In genomic region chr19:44607049-44607448, GRCh38 we compare ENCODE assay signal across 15 cellular contexts. TPM values are rescaled to one million over a fixed set of nuclear protein-coding genes. Genes with fewer than 3 reads are reported as not detected.
DNase-seq lines count a peak whose midpoint lies in the region; ATAC-seq lines count a peak whose summit lies in the region.
"Had no signal": no experiment of that assay in that cellular context is flagged by ENCODE, and none has a peak within 500 bp of the region (broad histone marks: within the 10 kb centered on the region; RNA-seq: fewer than 3 reads in every experiment).

No MANE protein-coding gene starts in this region.

- no peak overlapping the region for H3K27ac Mint-ChIP-seq in activated naive CD8-positive, alpha-beta T cell treated with anti-CD3 and anti-CD28 coated beads, Interleukin-2, amount 10 ng/mL, durations not matched to agents 7 days and 5 days
- H3K27ac Mint-ChIP-seq: CD4-positive, alpha-beta T cell had no signal

- DNase-seq in A172 (ENCODE audit: low spot score) (peak; percentile 73), HS-27A (ENCODE audit: low read depth) (peak; percentile 41), kidney glomerular epithelial cell (lab: John Stamatoyannopoulos, UW) (peak; percentile 13), NCI-H2227 (lab: John Stamatoyannopoulos, UW; ENCODE audit: unreplicated experiment) (no peak), NCI-H128 (lab: John Stamatoyannopoulos, UW; ENCODE audit: unreplicated experiment) (no peak), NCI-H146 (lab: John Stamatoyannopoulos, UW) (no peak), DMS53 treated with DMSO at 0.1 percent for 48 hours (lab: John Stamatoyannopoulos, UW; ENCODE audit: unreplicated experiment) (no peak)
- DNase-seq in activated naive CD8-positive, alpha-beta T cell treated with anti-CD3 and anti-CD28 coated beads, Interleukin-2, amount 10 ng/mL, durations not matched to agents 7 days and 5 days = no peak
- DNase-seq: CD4-positive, alpha-beta T cell; esophagus squamous epithelium; Karpas-422; NCI-H774 had no signal

- peak overlapping the region; percentile 26 for H3K4me3 Mint-ChIP-seq in activated naive CD8-positive, alpha-beta T cell treated with anti-CD3 and anti-CD28 coated beads, Interleukin-2, amount 10 ng/mL, durations not matched to agents 7 days and 5 days
- H3K4me3 Mint-ChIP-seq: CD4-positive, alpha-beta T cell had no signal

- ATAC-seq in activated naive CD8-positive, alpha-beta T cell treated with anti-CD3 and anti-CD28 coated beads, Interleukin-2, amount 10 ng/mL, durations not matched to agents 7 days and 5 days (ENCODE audit: low read depth) = peak; percentile 70
- ATAC-seq: GM12878 had no signal

- H3K36me3 Mint-ChIP-seq in activated naive CD8-positive, alpha-beta T cell treated with anti-CD3 and anti-CD28 coated beads, Interleukin-2, amount 10 ng/mL, durations not matched to agents 7 days and 5 days = no peaks in the 10 kb centered on the region

- POLR2A ChIA-PET in activated naive CD8-positive, alpha-beta T cell treated with anti-CD3 and anti-CD28 coated beads, Interleukin-2, amount 10 ng/mL, durations not matched to agents 7 days and 5 days (lab: Charles Lee) = no interaction called here

- peaks cover 2% of the 10 kb centered on the region for H3K27me3 Mint-ChIP-seq in activated naive CD8-positive, alpha-beta T cell treated with anti-CD3 and anti-CD28 coated beads, Interleukin-2, amount 10 ng/mL, durations not matched to agents 7 days and 5 days
- H3K27me3 Mint-ChIP-seq: CD4-positive, alpha-beta T cell had no signal

- H3K4me1 Mint-ChIP-seq in activated naive CD8-positive, alpha-beta T cell treated with anti-CD3 and anti-CD28 coated beads, Interleukin-2, amount 10 ng/mL, durations not matched to agents 7 days and 5 days = peaks cover 11% of the 10 kb centered on the region

- H3K9me3 Mint-ChIP-seq in activated naive CD8-positive, alpha-beta T cell treated with anti-CD3 and anti-CD28 coated beads, Interleukin-2, amount 10 ng/mL, durations not matched to agents 7 days and 5 days = peaks cover 3% of the 10 kb centered on the region
- H3K9me3 Mint-ChIP-seq: CD4-positive, alpha-beta T cell had no signal

RNA-seq across cellular contexts. Expression of gene IGSF23, which starts 6.3 kb away (rescaled TPM):
- total RNA-seq in A172 (2014; rRNA removed; shearing (Covaris generic)) = not detected in 2 replicates
- not detected for total RNA-seq in activated naive CD8-positive, alpha-beta T cell treated with anti-CD3 and anti-CD28 coated beads, Interleukin-2, amount 10 ng/mL, durations not matched to agents 7 days and 5 days
- total RNA-seq: CD4-positive, alpha-beta T cell; esophagus squamous epithelium; GM12878; mononuclear cell; suprapubic skin had no signal

RNA-seq across cellular contexts. Expression of gene PVR, which starts 36.7 kb away (rescaled TPM):
- total RNA-seq in A172 (2014; rRNA removed; shearing (Covaris generic)) = 60.2 and 76.1 TPM in 2 replicates
- 1 to 10 TPM; 3.5 to 4.2 TPM for total RNA-seq in activated naive CD8-positive, alpha-beta T cell treated with anti-CD3 and anti-CD28 coated beads, Interleukin-2, amount 10 ng/mL, durations not matched to agents 7 days and 5 days

Comparison
In these comparisons a context has a peak if more than half of its experiments do, and no peak if none do; other contexts are left out.
1. DNase-seq: peak in A172 (single experiment), HS-27A (single experiment) and kidney glomerular epithelial cell (single experiment); none in activated naive CD8-positive, alpha-beta T cell treated with anti-CD3 and anti-CD28 coated beads, Interleukin-2, amount 10 ng/mL, durations not matched to agents 7 days and 5 days (single experiment), NCI-H2227 (single experiment), NCI-H128 (single experiment), NCI-H146 (single experiment) and DMS53 treated with DMSO at 0.1 percent for 48 hours (single experiment).
2. RNA of gene PVR, which starts 36.7 kb away (total RNA-seq): 60.2 to 76.1 TPM in A172; 3.5 to 4.2 TPM in activated naive CD8-positive, alpha-beta T cell treated with anti-CD3 and anti-CD28 coated beads, Interleukin-2, amount 10 ng/mL, durations not matched to agents 7 days and 5 days; every median in the first group is over 10 times any median in the second.